12 cellular contexts compared by ENCODE assay signal in the genomic region with DNA sequence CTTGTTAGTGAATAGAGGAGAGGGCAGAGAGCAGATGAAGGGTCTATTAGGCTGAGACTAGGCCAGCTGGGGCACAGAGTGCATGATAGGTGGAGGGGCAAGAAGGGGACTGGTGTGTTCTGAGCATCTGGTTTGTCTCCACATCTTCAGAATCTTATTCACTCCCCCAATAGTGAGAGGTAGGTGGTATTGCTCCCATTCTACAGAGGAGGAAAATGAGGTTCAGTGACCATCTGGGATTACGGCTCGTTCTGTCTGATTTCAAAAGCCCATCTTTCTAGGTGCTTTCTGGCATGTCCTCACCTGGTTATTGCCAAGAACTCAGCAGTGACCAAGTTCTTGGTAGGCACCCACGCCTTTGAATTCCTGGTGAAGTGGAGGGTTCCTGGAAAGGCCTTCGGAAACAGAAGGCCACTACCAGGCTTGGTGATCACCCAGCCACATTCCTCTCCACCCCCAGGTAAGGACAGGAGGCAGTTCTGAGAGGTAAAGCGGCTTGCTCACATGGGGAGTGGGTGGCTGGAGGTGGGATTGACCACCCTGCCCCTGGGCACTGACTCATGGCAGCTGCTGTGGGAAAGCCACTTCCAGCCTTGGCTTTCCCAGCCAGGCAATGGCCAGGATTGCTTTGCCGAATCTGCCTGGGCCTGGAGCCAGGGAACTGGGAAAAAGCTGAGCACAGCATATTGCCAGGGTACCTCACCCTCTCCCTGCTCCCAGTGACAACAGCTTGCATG.
"Had no signal": no experiment of that assay in that cellular context is flagged by ENCODE, and none has a peak within 500 bp of the region (broad histone marks: within the 10 kb centered on the region; RNA-seq: fewer than 3 reads in every experiment).

No MANE protein-coding gene starts in this region.

- H3K36me3 ChIP-seq: cardiac muscle cell, esophagus muscularis mucosa, lower lobe of right lung, pancreas, thoracic aorta, WERI-Rb-1 had no signal

- H3K27ac ChIP-seq: cardiac muscle cell, dorsolateral prefrontal cortex, esophagus muscularis mucosa, lower lobe of right lung, pancreas, thoracic aorta, WERI-Rb-1 had no signal

- H3K4me3 ChIP-seq: cardiac muscle cell, dorsolateral prefrontal cortex, esophagus muscularis mucosa, lower lobe of right lung, pancreas, thoracic aorta had no signal

- H3K27me3 ChIP-seq: pancreas had no signal

- DNase-seq: activated CD4-positive, alpha-beta T cell treated with anti-CD3 and anti-CD28 coated beads, Interleukin-2, amount 50 U/mL, for 48 hours; activated naive CD4-positive, alpha-beta T cell treated with anti-CD3 and anti-CD28 coated beads, Interleukin-2, amount 10 ng/mL, durations not matched to agents 7 days and 5 days; dorsolateral prefrontal cortex; endodermal cell; lower lobe of right lung; naive B cell; pancreas; WERI-Rb-1 had no signal

- H3K9me3 ChIP-seq: pancreas had no signal

- ATAC-seq: stimulated activated effector memory CD8-positive, alpha-beta T cell treated with anti-CD3 and anti-CD28 coated beads, Interleukin-12 subunit alpha, Interleukin-12 subunit beta, amount 100 ng/mL, for 72 hours had no signal
